ENCODE assay signal across 32 cellular contexts in genomic region chr15:77057072-77057471, GRCh38. TPM values are rescaled to one million over a fixed set of nuclear protein-coding genes. Genes with fewer than 3 reads are reported as not detected.
DNase-seq lines count a peak whose midpoint lies in the region; ATAC-seq and TF ChIP-seq lines count a peak whose summit lies in the region.
"Had no signal": no experiment of that assay in that cellular context is flagged by ENCODE, and none has a peak within 500 bp of the region (broad histone marks: within the 10 kb centered on the region; RNA-seq: fewer than 3 reads in every experiment).

No MANE protein-coding gene starts in this region.

- H3K27ac ChIP-seq in GM23248: no peak overlapping the region
- H3K27ac ChIP-seq: body of pancreas, heart left ventricle, neutrophil, PC-9, suprapubic skin had no signal

- peak overlapping the region; percentile 49 for H3K27ac Mint-ChIP-seq in activated CD4-positive, alpha-beta T cell treated with anti-CD3 and anti-CD28 coated beads for 36 hours
- peak overlapping the region; percentile 35 for H3K27ac Mint-ChIP-seq in activated B cell treated with CpG ODN at 0.5 μM for 24 hours
- H3K27ac Mint-ChIP-seq in mesothelial cell of epicardium: peak overlapping the region; percentile 10
- H3K27ac Mint-ChIP-seq in immature natural killer cell: no peak overlapping the region
- H3K27ac Mint-ChIP-seq: activated CD8-positive, alpha-beta T cell treated with anti-CD3 and anti-CD28 coated beads for 36 hours; dendritic cell treated with granulocyte-macrophage colony-stimulating factor and Interleukin-4, amounts not matched to agents 40 ng/mL and 50 ng/mL, for 4 days had no signal

- H3K27me3 Mint-ChIP-seq in activated CD4-positive, alpha-beta T cell treated with anti-CD3 and anti-CD28 coated beads for 36 hours: no peaks in the 10 kb centered on the region
- H3K27me3 Mint-ChIP-seq in activated B cell treated with CpG ODN at 0.5 μM for 24 hours (no peaks in the 10 kb centered on the region), mesothelial cell of epicardium (ENCODE audit: low read depth) (no peaks in the 10 kb centered on the region), immature natural killer cell (ENCODE audit: low read depth in 3 of 3) (peaks cover 0 to 6% (median 0%) of the 10 kb centered on the region in 3 donors)
- H3K27me3 Mint-ChIP-seq: activated CD8-positive, alpha-beta T cell treated with anti-CD3 and anti-CD28 coated beads for 36 hours; central memory CD8-positive, alpha-beta T cell; dendritic cell treated with granulocyte-macrophage colony-stimulating factor and Interleukin-4, amounts not matched to agents 40 ng/mL and 50 ng/mL, for 4 days; progenitor cell of endocrine pancreas; T-helper 17 cell had no signal

- no peak overlapping the region for H2AFZ ChIP-seq in GM23248
- H2AFZ ChIP-seq: PC-9 had no signal

- H3K4me1 Mint-ChIP-seq in activated CD4-positive, alpha-beta T cell treated with anti-CD3 and anti-CD28 coated beads for 36 hours: peaks cover 38% of the 10 kb centered on the region
- H3K4me1 Mint-ChIP-seq in activated B cell treated with CpG ODN at 0.5 μM for 24 hours (peaks cover 74% of the 10 kb centered on the region), mesothelial cell of epicardium (peaks cover 62% of the 10 kb centered on the region), immature natural killer cell (peaks cover 20 to 54% of the 10 kb centered on the region in 2 donors)

- H3K4me2 ChIP-seq in GM23248 (ENCODE audit: unreplicated experiment): peak overlapping the region; percentile 13
- H3K4me2 ChIP-seq: PC-9 had no signal

- peak; percentile 67 for ATAC-seq in activated CD4-positive, alpha-beta T cell treated with anti-CD3 and anti-CD28 coated beads for 36 hours
- no peak for ATAC-seq in activated B cell treated with CpG ODN at 0.5 μM for 24 hours (ENCODE audit: low read depth)
- no peak for ATAC-seq in HG03442 (IDR thresholded peaks at IDR 0.05; ENCODE audit: unreplicated experiment)
- ATAC-seq in GM19351 (IDR thresholded peaks at IDR 0.05; ENCODE audit: unreplicated experiment): no peak
- ATAC-seq: activated CD8-positive, alpha-beta T cell treated with anti-CD3 and anti-CD28 coated beads for 36 hours; body of pancreas; heart left ventricle; Right ventricle myocardium inferior; T-helper 17 cell had no signal

- H3K36me3 Mint-ChIP-seq in activated CD4-positive, alpha-beta T cell treated with anti-CD3 and anti-CD28 coated beads for 36 hours (ENCODE audit: low read depth): peaks cover 13% of the 10 kb centered on the region
- H3K36me3 Mint-ChIP-seq in activated B cell treated with CpG ODN at 0.5 μM for 24 hours (ENCODE audit: low read depth) (peaks cover 49% of the 10 kb centered on the region), mesothelial cell of epicardium (peaks cover 15% of the 10 kb centered on the region), immature natural killer cell (peaks cover 0 to 6% (median 0%) of the 10 kb centered on the region in 3 donors)

- CTCF ChIA-PET in activated CD4-positive, alpha-beta T cell treated with anti-CD3 and anti-CD28 coated beads for 36 hours (lab: Charles Lee): interaction anchor here (0.7 to 2.4 kb wide), 8 partner anchors 11 to 83 kb away, joined by 3 to 8 read pairs (median 4); no protein-coding TSS in a partner anchor
- CTCF ChIA-PET in activated B cell treated with CpG ODN at 0.5 μM for 24 hours (lab: Charles Lee): no interaction called here

- peaks cover 43% of the 10 kb centered on the region for H3K4me1 ChIP-seq in GM23248 (ENCODE audit: insufficient read depth)

- H3K9me3 ChIP-seq in GM23248 (ENCODE audit: low read depth): no peaks in the 10 kb centered on the region
- H3K9me3 ChIP-seq: body of pancreas, heart left ventricle, MG63, neutrophil, suprapubic skin had no signal

- H3K4me3 Mint-ChIP-seq in activated CD4-positive, alpha-beta T cell treated with anti-CD3 and anti-CD28 coated beads for 36 hours: no peak overlapping the region
- H3K4me3 Mint-ChIP-seq in activated B cell treated with CpG ODN at 0.5 μM for 24 hours (no peak overlapping the region), mesothelial cell of epicardium (no peak overlapping the region), immature natural killer cell (no peak overlapping the region)
- H3K4me3 Mint-ChIP-seq: activated CD8-positive, alpha-beta T cell treated with anti-CD3 and anti-CD28 coated beads for 36 hours; CD14-positive monocyte; central memory CD8-positive, alpha-beta T cell; dendritic cell treated with granulocyte-macrophage colony-stimulating factor and Interleukin-4, amounts not matched to agents 40 ng/mL and 50 ng/mL, for 4 days; T-helper 17 cell had no signal

- no peak for TF ChIP-seq CTCF in activated B cell treated with CpG ODN at 0.5 μM for 24 hours (IDR thresholded peaks at IDR 0.05)
- no peak for TF ChIP-seq CTCF in mesothelial cell of epicardium (IDR thresholded peaks at IDR 0.05; ENCODE audit: unreplicated experiment)

- no peak overlapping the region for H3K9ac ChIP-seq in GM23248

- POLR2A ChIA-PET in activated CD4-positive, alpha-beta T cell treated with anti-CD3 and anti-CD28 coated beads for 36 hours (lab: Charles Lee): interaction anchor here (0.7 kb wide), 2 partner anchors 43 to 353 kb away, joined by 3 to 4 read pairs; no protein-coding TSS in a partner anchor
- POLR2A ChIA-PET in activated B cell treated with CpG ODN at 0.5 μM for 24 hours (lab: Charles Lee): interaction anchor here (1.2 kb wide), 1 partner anchor 14 kb away, joined by 3 read pairs; no protein-coding TSS in a partner anchor

- 92 to 100% methylated on average over 1 of the region's 1 CpG for WGBS in GM23248 (ENCODE audit: low coverage in 1 of 2, low lambda C conversion rate in 2 of 2, missing lambda C conversion rate in 2 of 2), 2 experiments

- intact Hi-C loops in activated CD4-positive, alpha-beta T cell treated with anti-CD3 and anti-CD28 coated beads for 36 hours (cut with DNase I, micrococcal nuclease): no loop called here
- intact Hi-C loops in activated B cell treated with CpG ODN at 0.5 μM for 24 hours (cut with micrococcal nuclease): no loop called here

- H4K20me1 ChIP-seq in GM23248 (ENCODE audit: insufficient read depth): no peaks in the 10 kb centered on the region

- H3K79me2 ChIP-seq in GM23248 (ENCODE audit: insufficient read depth): peaks cover 72% of the 10 kb centered on the region

- H3K4me3 ChIP-seq in GM23248: no peak overlapping the region
- H3K4me3 ChIP-seq: body of pancreas, heart left ventricle, MG63, PC-9, suprapubic skin had no signal

- no peaks in the 10 kb centered on the region for H3K27me3 ChIP-seq in GM23248 (replicated peaks; ENCODE audit: insufficient read depth)
- H3K27me3 ChIP-seq: body of pancreas, heart left ventricle, MG63, neutrophil, suprapubic skin had no signal

- H3F3A ChIP-seq in GM23248 (ENCODE audit: insufficient read depth): peaks cover 32% of the 10 kb centered on the region

- H3K9me3 Mint-ChIP-seq in activated CD4-positive, alpha-beta T cell treated with anti-CD3 and anti-CD28 coated beads for 36 hours (ENCODE audit: low read depth): no peaks in the 10 kb centered on the region
- H3K9me3 Mint-ChIP-seq in activated B cell treated with CpG ODN at 0.5 μM for 24 hours: no peaks in the 10 kb centered on the region
- H3K9me3 Mint-ChIP-seq in mesothelial cell of epicardium: no peaks in the 10 kb centered on the region
- H3K9me3 Mint-ChIP-seq in immature natural killer cell: no peaks in the 10 kb centered on the region
- H3K9me3 Mint-ChIP-seq: activated CD8-positive, alpha-beta T cell treated with anti-CD3 and anti-CD28 coated beads for 36 hours; CD14-positive monocyte; central memory CD8-positive, alpha-beta T cell; dendritic cell treated with granulocyte-macrophage colony-stimulating factor and Interleukin-4, amounts not matched to agents 40 ng/mL and 50 ng/mL, for 4 days had no signal

- H3K9me2 ChIP-seq in GM23248 (ENCODE audit: insufficient read depth): no peaks in the 10 kb centered on the region

- in situ Hi-C loops in GM23248 (cut with MboI): no loop called here

- 0 out of 2 replicates have a peak, but pooled peaks cover 5% of the 10 kb centered on the region for H3K36me3 ChIP-seq in GM23248 (ENCODE audit: low read depth)
- H3K36me3 ChIP-seq: neutrophil had no signal

- DNase-seq in activated CD4-positive, alpha-beta T cell treated with anti-CD3 and anti-CD28 coated beads for 36 hours: no peak
- no peak for DNase-seq in activated CD4-positive, alpha-beta T cell treated with anti-CD3 and anti-CD28 coated beads, Interleukin-2, amount 50 U/mL, for 48 hours
- no peak for DNase-seq in GM23248
- DNase-seq in activated B cell treated with CpG ODN at 0.5 μM for 24 hours: no peak
- DNase-seq in mesothelial cell of epicardium (ENCODE audit: low spot score in 2 of 2, unreplicated experiment in 2 of 2): no peak
- DNase-seq in immature natural killer cell: no peak
- DNase-seq: 8988T; activated CD8-positive, alpha-beta T cell treated with anti-CD3 and anti-CD28 coated beads for 36 hours; activated effector memory CD4-positive, alpha-beta T cell treated with Interleukin-2 at 50 U/mL for 16 hours; body of pancreas; Calu3; DMS79; erythroblast; foreskin melanocyte; heart left ventricle; KBM-7; MG63; NCI-H1417 treated with DMSO at 0.1 percent for 48 hours; NCI-H2029 treated with DMSO at 0.1 percent for 48 hours; NCI-H69; stimulated activated CD4-positive, alpha-beta T cell treated with anti-CD3 and anti-CD28 coated beads, Interleukin-4, amount 100 ng/mL, for 24 hours; T-helper 17 cell had no signal

RNA-seq across cellular contexts. Expression of gene TSPAN3, which starts 13.8 kb away (rescaled TPM):
- 10 to 100 TPM; 26.2 to 28.4 TPM for total RNA-seq in activated CD4-positive, alpha-beta T cell treated with anti-CD3 and anti-CD28 coated beads for 36 hours
- 321 and 332 TPM in 2 replicates for total RNA-seq in GM23248 (2014; rRNA removed; shearing (Covaris generic))
- polyA plus RNA-seq in GM23248 (2016; fragmentation: Nextera tagmentation; extraction: Ambion mirVana) (307 and 320 TPM in 2 replicates), immature natural killer cell (100 to 1,000 TPM in 2 of 3 donors, 10 to 100 TPM in 1; 96.3 to 145 (median 105) TPM)
- total RNA-seq in activated B cell treated with CpG ODN at 0.5 μM for 24 hours (104 and 113 TPM in 2 replicates), mesothelial cell of epicardium (301 to 312 TPM (median 307 TPM) in 3 replicates)

Comparison
In these comparisons a context has a peak if more than half of its experiments do, and no peak if none do; other contexts are left out.
1. H3K27ac Mint-ChIP-seq: peak in activated CD4-positive, alpha-beta T cell treated with anti-CD3 and anti-CD28 coated beads for 36 hours (single experiment), activated B cell treated with CpG ODN at 0.5 μM for 24 hours (single experiment) and mesothelial cell of epicardium (single experiment); none in immature natural killer cell (0 of 6).